Comparison of ENCODE assay signal across 13 cellular contexts in genomic region chr6:61953881-61954280, GRCh38.
DNase-seq lines count a peak whose midpoint lies in the region; ATAC-seq and TF ChIP-seq lines count a peak whose summit lies in the region.
"Had no signal": no experiment of that assay in that cellular context is flagged by ENCODE, and none has a peak within 500 bp of the region (broad histone marks: within the 10 kb centered on the region; RNA-seq: fewer than 3 reads in every experiment).

No MANE protein-coding gene starts in this region.

- H3K4me3 Mint-ChIP-seq in progenitor cell of endocrine pancreas (ENCODE audit: low read depth): no peak overlapping the region
- H3K4me3 Mint-ChIP-seq in activated CD4-positive, alpha-beta memory T cell treated with anti-CD3 and anti-CD28 coated beads for 36 hours: no peak overlapping the region
- H3K4me3 Mint-ChIP-seq: B cell; CD8-positive, alpha-beta T cell; H9 had no signal

- no peaks in the 10 kb centered on the region for H3K79me2 ChIP-seq in hepatocyte

- peaks cover 29% of the 10 kb centered on the region for H3K9me3 Mint-ChIP-seq in progenitor cell of endocrine pancreas (ENCODE audit: low read depth)
- peaks cover 27% of the 10 kb centered on the region for H3K9me3 Mint-ChIP-seq in activated CD4-positive, alpha-beta memory T cell treated with anti-CD3 and anti-CD28 coated beads for 36 hours

- H3K36me3 ChIP-seq in adrenal gland (replicated peaks in 1 of 2): no peaks in the 10 kb centered on the region
- H3K36me3 ChIP-seq in hepatocyte (replicated peaks; ENCODE audit: insufficient read depth, low read depth): no peaks in the 10 kb centered on the region
- H3K36me3 ChIP-seq: BLaER1 treated with 17β-estradiol and CSF1 and Interleukin-3, amounts not matched to agents 10 nM and 100 nM had no signal

- ATAC-seq in HG02759 (IDR thresholded peaks at IDR 0.05; ENCODE audit: unreplicated experiment): no peak
- ATAC-seq: CD8-positive, alpha-beta T cell; GM12878 had no signal

- peaks cover 18% of the 10 kb centered on the region for H3K36me3 Mint-ChIP-seq in progenitor cell of endocrine pancreas (ENCODE audit: insufficient read depth)
- H3K36me3 Mint-ChIP-seq in activated CD4-positive, alpha-beta memory T cell treated with anti-CD3 and anti-CD28 coated beads for 36 hours: no peaks in the 10 kb centered on the region
- H3K36me3 Mint-ChIP-seq: CD8-positive, alpha-beta T cell had no signal

- no peaks in the 10 kb centered on the region for H3K9me2 ChIP-seq in hepatocyte (replicated peaks; ENCODE audit: insufficient read depth)

- no peaks in the 10 kb centered on the region for H3K9me3 ChIP-seq in adrenal gland (replicated peaks in 1 of 3)
- H3K9me3 ChIP-seq in hepatocyte (ENCODE audit: low read depth): no peaks in the 10 kb centered on the region

- CTCF ChIA-PET in activated CD4-positive, alpha-beta memory T cell treated with anti-CD3 and anti-CD28 coated beads for 36 hours (lab: Charles Lee): no interaction called here

- H3K27ac ChIP-seq in adrenal gland: no peak overlapping the region
- no peak overlapping the region for H3K27ac ChIP-seq in hepatocyte
- H3K27ac ChIP-seq: BLaER1 treated with 17β-estradiol and CSF1 and Interleukin-3, amounts not matched to agents 10 nM and 100 nM had no signal

- intact Hi-C loops in adrenal gland (cut with DNase I): no loop called here
- intact Hi-C loops in activated CD4-positive, alpha-beta memory T cell treated with anti-CD3 and anti-CD28 coated beads for 36 hours (cut with micrococcal nuclease): no loop called here

- TF ChIP-seq CTCF in adrenal gland (IDR thresholded peaks at IDR 0.05): no peak
- TF ChIP-seq CTCF in hepatocyte (IDR thresholded peaks at IDR 0.05; ENCODE audit: poor library complexity): no peak
- TF ChIP-seq CTCF in progenitor cell of endocrine pancreas (IDR thresholded peaks at IDR 0.05; ENCODE audit: unreplicated experiment): no peak

- no peak for TF ChIP-seq POLR2A in adrenal gland (IDR thresholded peaks at IDR 0.05)

- H4K20me1 ChIP-seq in hepatocyte (ENCODE audit: insufficient read depth, poor library complexity, severe bottlenecking): no peaks in the 10 kb centered on the region
- H4K20me1 ChIP-seq: BLaER1 treated with 17β-estradiol and CSF1 and Interleukin-3, amounts not matched to agents 10 nM and 100 nM had no signal

- no peaks in the 10 kb centered on the region for H3K27me3 Mint-ChIP-seq in progenitor cell of endocrine pancreas
- H3K27me3 Mint-ChIP-seq in activated CD4-positive, alpha-beta memory T cell treated with anti-CD3 and anti-CD28 coated beads for 36 hours: no peaks in the 10 kb centered on the region
- H3K27me3 Mint-ChIP-seq: B cell had no signal

- H3K27me3 ChIP-seq in adrenal gland (no peaks in the 10 kb centered on the region), hepatocyte (no peaks in the 10 kb centered on the region)
- H3K27me3 ChIP-seq: BLaER1 treated with 17β-estradiol and CSF1 and Interleukin-3, amounts not matched to agents 10 nM and 100 nM had no signal

- DNase-seq in adrenal gland (peak in 5 of 7 donors; percentile 14 to 25 (median 20)), hepatocyte (ENCODE audit: low spot score) (no peak), progenitor cell of endocrine pancreas (ENCODE audit: low spot score, unreplicated experiment) (no peak)
- DNase-seq in activated CD4-positive, alpha-beta memory T cell treated with anti-CD3 and anti-CD28 coated beads for 36 hours: no peak
- DNase-seq in activated CD4-positive, CD25-positive, alpha-beta regulatory T cell (lab: John Stamatoyannopoulos, UW): no peak
- DNase-seq: Calu3; CD8-positive, alpha-beta T cell; DMS79 treated with DMSO at 0.1 percent for 48 hours; H9 had no signal

- peaks cover 3% of the 10 kb centered on the region for H3K4me1 Mint-ChIP-seq in progenitor cell of endocrine pancreas (ENCODE audit: low read depth)
- no peaks in the 10 kb centered on the region for H3K4me1 Mint-ChIP-seq in activated CD4-positive, alpha-beta memory T cell treated with anti-CD3 and anti-CD28 coated beads for 36 hours (ENCODE audit: low read depth)
- H3K4me1 Mint-ChIP-seq: B cell, H9 had no signal

- H3K27ac Mint-ChIP-seq in progenitor cell of endocrine pancreas: peak overlapping the region; percentile 53
- no peak overlapping the region for H3K27ac Mint-ChIP-seq in activated CD4-positive, alpha-beta memory T cell treated with anti-CD3 and anti-CD28 coated beads for 36 hours
- H3K27ac Mint-ChIP-seq: B cell; CD8-positive, alpha-beta T cell had no signal

- no peaks in the 10 kb centered on the region for H3K4me1 ChIP-seq in adrenal gland (replicated peaks in 1 of 2)
- peaks cover 21% of the 10 kb centered on the region for H3K4me1 ChIP-seq in hepatocyte (ENCODE audit: insufficient read depth)
- H3K4me1 ChIP-seq: BLaER1 treated with 17β-estradiol and CSF1 and Interleukin-3, amounts not matched to agents 10 nM and 100 nM had no signal

- H3K4me2 ChIP-seq in hepatocyte: peak overlapping the region; percentile 55
- H3K4me2 ChIP-seq: BLaER1 treated with 17β-estradiol and CSF1 and Interleukin-3, amounts not matched to agents 10 nM and 100 nM had no signal

- H3K4me3 ChIP-seq in adrenal gland (no peak overlapping the region), hepatocyte (no peak overlapping the region)
- H3K4me3 ChIP-seq: BLaER1 treated with 17β-estradiol and CSF1 and Interleukin-3, amounts not matched to agents 10 nM and 100 nM; GM12878 had no signal

- H2AFZ ChIP-seq in hepatocyte: no peak overlapping the region

- POLR2A ChIA-PET in activated CD4-positive, alpha-beta memory T cell treated with anti-CD3 and anti-CD28 coated beads for 36 hours (lab: Charles Lee): no interaction called here

Comparison
In these comparisons a context has a peak if more than half of its experiments do, and no peak if none do; other contexts are left out.
1. DNase-seq: peak in adrenal gland (5 of 7); none in hepatocyte (single experiment), progenitor cell of endocrine pancreas (single experiment), activated CD4-positive, alpha-beta memory T cell treated with anti-CD3 and anti-CD28 coated beads for 36 hours (single experiment) and activated CD4-positive, CD25-positive, alpha-beta regulatory T cell (0 of 4).